Comparison of ENCODE assay signal across 8 cellular contexts in the genomic region with DNA sequence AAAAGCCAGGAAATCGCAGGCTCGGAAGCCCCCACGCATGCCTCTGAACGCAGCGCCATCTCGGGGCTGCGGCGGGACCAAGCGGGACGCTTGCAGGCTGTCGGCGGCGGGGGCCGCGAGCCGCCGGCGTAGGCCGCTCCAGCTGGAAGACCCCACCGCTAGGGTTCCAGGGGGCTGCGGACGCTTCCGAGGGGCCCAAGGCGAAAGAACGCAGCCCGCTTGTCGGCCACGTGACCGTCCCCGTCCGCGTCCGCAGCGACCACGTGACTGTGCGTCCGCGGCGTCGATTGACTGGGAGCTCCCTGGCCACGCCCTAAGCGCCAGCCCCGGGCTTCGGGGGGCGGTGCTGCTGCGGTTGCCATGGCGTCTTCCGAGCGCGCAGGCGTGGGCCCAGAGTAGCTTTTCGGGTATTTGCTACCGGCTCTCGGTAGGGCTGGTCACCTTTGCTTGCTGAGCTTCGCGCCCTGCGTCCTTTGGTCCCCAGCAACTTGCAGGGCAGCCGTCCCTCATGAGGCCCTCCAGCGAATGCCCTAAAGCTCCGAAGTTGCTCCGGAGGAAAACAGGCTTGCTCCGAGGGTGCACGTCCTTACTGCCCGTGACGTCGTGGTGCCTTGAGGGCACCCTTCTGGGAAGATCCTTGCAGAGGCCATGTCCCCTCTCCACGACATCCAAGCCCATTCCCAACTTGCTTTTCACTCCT.
DNase-seq lines count a peak whose midpoint lies in the region; ATAC-seq, FAIRE-seq and TF ChIP-seq lines count a peak whose summit lies in the region.

No MANE protein-coding gene starts in this region.

- H3K27me3 ChIP-seq in RWPE2 (ENCODE audit: insufficient read depth, poor library complexity, severe bottlenecking) (no peaks in the 10 kb centered on the region), neuronal stem cell (ENCODE audit: control insufficient read depth in 3 of 3, insufficient read depth in 3 of 3, low read depth in 1 of 3, low read length in 3 of 3) (peaks cover 0 to 5% (median 0%) of the 10 kb centered on the region in 3 experiments)

- peak overlapping the region; percentile 49 for H2BK5ac ChIP-seq in neuronal stem cell (ENCODE audit: low read length)

- no peak overlapping the region for H4K91ac ChIP-seq in neuronal stem cell (ENCODE audit: low read depth, low read length, poor library complexity)

- ATAC-seq in RWPE2 (ENCODE audit: low read depth), result peak; percentile 86

- H3K14ac ChIP-seq in neuronal stem cell (ENCODE audit: low read length), result peak overlapping the region; percentile 15

- peak overlapping the region; percentile 87 for H3K9ac ChIP-seq in neuronal stem cell (ENCODE audit: low read depth, low read length, poor library complexity)

- H3K18ac ChIP-seq in neuronal stem cell (ENCODE audit: low read length), result peak overlapping the region; percentile 91

- no peak for FAIRE-seq in H54 (lab: Jason Lieb, UNC)

- H3K4me1 ChIP-seq in RWPE2 (ENCODE audit: insufficient read depth, poor library complexity, severe bottlenecking) (no peaks in the 10 kb centered on the region), neuronal stem cell (ENCODE audit: control insufficient read depth in 2 of 2, insufficient read depth in 1 of 2, low read depth in 1 of 2, low read length in 2 of 2) (peaks cover 3 to 17% of the 10 kb centered on the region in 2 donors)

- DNase-seq in G401 (ENCODE audit: low spot score) (peak; percentile 93), H54 (ENCODE audit: insufficient read length, low spot score) (peak; percentile 86), LNCaP clone FGC (ENCODE audit: low read depth) (peak; percentile 69), RWPE2 (ENCODE audit: low spot score) (peak; percentile 90), fibroblast of the conjunctiva (ENCODE audit: low read depth) (peak; percentile 86), neuronal stem cell (ENCODE audit: low spot score) (peak; percentile 65), stromal cell of bone marrow (ENCODE audit: low read depth) (peak; percentile 81)
- peak; percentile 97 for DNase-seq in activated effector memory CD4-positive, alpha-beta T cell treated with anti-CD3 and anti-CD28 coated beads, Interleukin-2, amount 50 U/mL, for 16 hours

- peak overlapping the region; percentile 40 for H2AK5ac ChIP-seq in neuronal stem cell (ENCODE audit: low read depth, low read length)

- no CpG with 5 or more reads among the region's 67 CpGs for WGBS in neuronal stem cell (ENCODE audit: extremely low coverage in 2 of 2, insufficient read length in 2 of 2, insufficient replicate concordance in 1 of 2), 2 donors

- H2BK15ac ChIP-seq in neuronal stem cell (ENCODE audit: low read length), result peak overlapping the region; percentile 50

- H3K9me3 ChIP-seq in RWPE2 (ENCODE audit: severe bottlenecking), result no peaks in the 10 kb centered on the region
- H3K9me3 ChIP-seq in neuronal stem cell (replicated peaks in 1 of 2; ENCODE audit: control insufficient read depth in 2 of 2, insufficient read depth in 1 of 2, low read depth in 1 of 2, low read length in 2 of 2), result peaks cover 0 to 3% of the 10 kb centered on the region in 2 donors

- peak overlapping the region; percentile 86 for H2AFZ ChIP-seq in neuronal stem cell (ENCODE audit: low read length)

- H3K23ac ChIP-seq in neuronal stem cell (ENCODE audit: low read depth, low read length, poor library complexity), result peak overlapping the region; percentile 95

- no peaks in the 10 kb centered on the region for H3K36me3 ChIP-seq in RWPE2 (ENCODE audit: low read depth)
- no peaks in the 10 kb centered on the region for H3K36me3 ChIP-seq in neuronal stem cell (replicated peaks in 1 of 2; ENCODE audit: control insufficient read depth in 2 of 2, insufficient read depth in 2 of 2, low read length in 2 of 2)

- no peak overlapping the region for H2BK120ac ChIP-seq in neuronal stem cell (ENCODE audit: low read depth, low read length)

- H3K4me3 ChIP-seq in LNCaP clone FGC (ENCODE audit: low read depth, low read length) (peak overlapping the region; percentile 69), RWPE2 (ENCODE audit: severe bottlenecking) (peak overlapping the region; percentile 37), neuronal stem cell (ENCODE audit: low read length in 2 of 2) (peak overlapping the region in 1 of 2 donors; percentile 73)

- H3K4ac ChIP-seq in neuronal stem cell (ENCODE audit: low read length), result no peak overlapping the region

- H4K8ac ChIP-seq in neuronal stem cell (ENCODE audit: low read depth, low read length), result no peak overlapping the region

- H2BK12ac ChIP-seq in neuronal stem cell (ENCODE audit: low read length), result no peak overlapping the region

- peak; percentile 30; the same call in 1 of the 2 replicates for TF ChIP-seq CTCF in LNCaP clone FGC (IDR thresholded peaks at IDR 0.05; ENCODE audit: control insufficient read depth, extremely low read depth, insufficient read depth)
- no peak for TF ChIP-seq CTCF in RWPE2 (IDR thresholded peaks at IDR 0.05; ENCODE audit: poor library complexity, severe bottlenecking)

- in situ Hi-C loops in G401 (cut with HindIII; ENCODE audit: low sequenced_read_pairs), result no loop called here

- peak overlapping the region; percentile 61 for H3K4me2 ChIP-seq in neuronal stem cell (ENCODE audit: insufficient read depth, low read length, poor library complexity, severe bottlenecking)

- H3K27ac ChIP-seq in RWPE2 (ENCODE audit: poor library complexity, severe bottlenecking), result peak overlapping the region; percentile 75
- H3K27ac ChIP-seq in neuronal stem cell (replicated peaks; ENCODE audit: low read length), result peak overlapping the region; percentile 69

- no peaks in the 10 kb centered on the region for H3K79me1 ChIP-seq in neuronal stem cell (ENCODE audit: low read depth, low read length)

- TF ChIP-seq POLR2A in H54 (IDR thresholded peaks at IDR 0.05; ENCODE audit: low read depth, low read length), result peak; percentile 89
